In genomic region chr2:227765788-227766187, GRCh38 we compare ENCODE assay signal across 14 cellular contexts. TPM values are rescaled to one million over a fixed set of nuclear protein-coding genes. Genes with fewer than 3 reads are reported as not detected.
DNase-seq lines count a peak whose midpoint lies in the region; ATAC-seq and TF ChIP-seq lines count a peak whose summit lies in the region.
"Had no signal": no experiment of that assay in that cellular context is flagged by ENCODE, and none has a peak within 500 bp of the region (broad histone marks: within the 10 kb centered on the region; RNA-seq: fewer than 3 reads in every experiment).

No MANE protein-coding gene starts in this region.

- H3K36me3 ChIP-seq in PC-9 (ENCODE audit: low read depth) (no peaks in the 10 kb centered on the region), gastroesophageal sphincter (no peaks in the 10 kb centered on the region)
- H3K36me3 ChIP-seq: colonic mucosa, Peyer's patch had no signal

- no peaks in the 10 kb centered on the region for H3K9me2 ChIP-seq in PC-9 (ENCODE audit: insufficient read depth)

- CTCF ChIA-PET in Calu3 (lab: Charles Lee) (interaction anchor here (0.6 to 2.8 kb wide), 21 partner anchors 9 to 527 kb away, joined by 3 to 64 read pairs (median 5); no protein-coding TSS in a partner anchor), PC-9 (lab: Charles Lee) (interaction anchor here (0.5 to 1.5 kb wide), 9 partner anchors 10 to 527 kb away, joined by 3 to 17 read pairs (median 6); no protein-coding TSS in a partner anchor), HEK293T (lab: Yijun Ruan, JAX) (interaction anchor here (0.6 to 2.7 kb wide), 14 partner anchors 18 to 632 kb away, joined by 3 to 28 read pairs (median 4); no protein-coding TSS in a partner anchor)

- no peaks in the 10 kb centered on the region for H3K27me3 Mint-ChIP-seq in Calu3 (ENCODE audit: unreplicated experiment)
- no peaks in the 10 kb centered on the region for H3K27me3 Mint-ChIP-seq in endothelial cell (ENCODE audit: unreplicated experiment)
- H3K27me3 Mint-ChIP-seq in osteocyte (ENCODE audit: unreplicated experiment) = no peaks in the 10 kb centered on the region
- H3K27me3 Mint-ChIP-seq: activated CD4-positive, alpha-beta T cell treated with anti-CD3 and anti-CD28 coated beads, Interleukin-2, amount 10 ng/mL, durations not matched to agents 24 days and 14 days had no signal

- H3K4me3 ChIP-seq in PC-9 = no peak overlapping the region
- no peak overlapping the region for H3K4me3 ChIP-seq in gastroesophageal sphincter
- H3K4me3 ChIP-seq: colonic mucosa, lung, Peyer's patch had no signal

- H3K27me3 ChIP-seq in PC-9 (ENCODE audit: insufficient read depth, low read depth) (no peaks in the 10 kb centered on the region), gastroesophageal sphincter (no peaks in the 10 kb centered on the region)
- H3K27me3 ChIP-seq: colonic mucosa, Peyer's patch had no signal

- H3K27ac ChIP-seq in PC-9 (no peak overlapping the region), gastroesophageal sphincter (no peak overlapping the region)
- H3K27ac ChIP-seq: colonic mucosa, Peyer's patch had no signal

- WGBS in gastroesophageal sphincter (ENCODE audit: low coverage in 1 of 2), 2 donors = 41 to 68% methylated on average over 4 of the region's 4 CpGs

- H3K4me2 ChIP-seq in PC-9 = peak overlapping the region; percentile 6; the same call in 1 of the 2 replicates

- H3K9me3 ChIP-seq in PC-9 (ENCODE audit: insufficient read depth, low read depth) (no peaks in the 10 kb centered on the region), gastroesophageal sphincter (no peaks in the 10 kb centered on the region)
- H3K9me3 ChIP-seq: colonic mucosa, Peyer's patch had no signal

- peaks cover 6% of the 10 kb centered on the region for H3F3A ChIP-seq in PC-9 (ENCODE audit: insufficient read depth, low read depth)

- H3K9me3 Mint-ChIP-seq in Calu3 (ENCODE audit: low read depth, unreplicated experiment) = peaks cover 2% of the 10 kb centered on the region
- H3K9me3 Mint-ChIP-seq in endothelial cell (ENCODE audit: unreplicated experiment) = no peaks in the 10 kb centered on the region
- H3K9me3 Mint-ChIP-seq in osteocyte (ENCODE audit: unreplicated experiment) = no peaks in the 10 kb centered on the region
- H3K9me3 Mint-ChIP-seq: activated CD4-positive, alpha-beta T cell treated with anti-CD3 and anti-CD28 coated beads, Interleukin-2, amount 10 ng/mL, durations not matched to agents 24 days and 14 days; nephron progenitor cell had no signal

- peak overlapping the region; percentile 55; the same call in 1 of the 2 replicates for H2AFZ ChIP-seq in PC-9

- H3K36me3 Mint-ChIP-seq in Calu3 (ENCODE audit: insufficient read depth, unreplicated experiment) = peaks cover 10% of the 10 kb centered on the region
- no peaks in the 10 kb centered on the region for H3K36me3 Mint-ChIP-seq in endothelial cell (ENCODE audit: low read depth, unreplicated experiment)
- no peaks in the 10 kb centered on the region for H3K36me3 Mint-ChIP-seq in osteocyte (ENCODE audit: unreplicated experiment)

- H3K27ac Mint-ChIP-seq in Calu3 (ENCODE audit: unreplicated experiment) (peak overlapping the region; percentile 7), endothelial cell (ENCODE audit: unreplicated experiment) (peak overlapping the region; percentile 15), osteocyte (ENCODE audit: unreplicated experiment) (peak overlapping the region; percentile 60)
- H3K27ac Mint-ChIP-seq: activated CD4-positive, alpha-beta T cell treated with anti-CD3 and anti-CD28 coated beads, Interleukin-2, amount 10 ng/mL, durations not matched to agents 24 days and 14 days; nephron progenitor cell had no signal

- POLR2A ChIA-PET in PC-9 (lab: Charles Lee; ENCODE audit: unreplicated experiment) = no interaction called here
- POLR2A ChIA-PET in HEK293T (lab: Yijun Ruan, JAX) = interaction anchor here (1.1 kb wide), 1 partner anchor 107 kb away, joined by 3 read pairs; no protein-coding TSS in a partner anchor

- BruUV-seq in Calu3 (replicated peaks; lab: Mats Ljungman, UMichigan) = no TSS peak
- no TSS peak for BruUV-seq in PC-9 (replicated peaks; lab: Mats Ljungman, UMichigan)

- no peak for TF ChIP-seq EP300 in gastroesophageal sphincter (IDR thresholded peaks at IDR 0.05)

- H3K4me1 Mint-ChIP-seq in Calu3 (ENCODE audit: low read depth, unreplicated experiment) (peaks cover 44% of the 10 kb centered on the region), endothelial cell (ENCODE audit: unreplicated experiment) (peaks cover 6% of the 10 kb centered on the region), osteocyte (ENCODE audit: unreplicated experiment) (peaks cover 12% of the 10 kb centered on the region)
- H3K4me1 Mint-ChIP-seq: activated CD4-positive, alpha-beta T cell treated with anti-CD3 and anti-CD28 coated beads, Interleukin-2, amount 10 ng/mL, durations not matched to agents 24 days and 14 days had no signal

- no peaks in the 10 kb centered on the region for H3K79me2 ChIP-seq in PC-9 (ENCODE audit: low read depth)

- no peak for TF ChIP-seq POLR2A in gastroesophageal sphincter (IDR thresholded peaks at IDR 0.05)

- H3K4me3 Mint-ChIP-seq in Calu3 (ENCODE audit: low read depth, unreplicated experiment) = no peak overlapping the region
- H3K4me3 Mint-ChIP-seq in endothelial cell (ENCODE audit: unreplicated experiment) = no peak overlapping the region
- no peak overlapping the region for H3K4me3 Mint-ChIP-seq in osteocyte (ENCODE audit: unreplicated experiment)
- H3K4me3 Mint-ChIP-seq: activated CD4-positive, alpha-beta T cell treated with anti-CD3 and anti-CD28 coated beads, Interleukin-2, amount 10 ng/mL, durations not matched to agents 24 days and 14 days; nephron progenitor cell had no signal

- intact Hi-C loops in Calu3 (cut with micrococcal nuclease; ENCODE audit: unreplicated experiment) (loop anchor here (1.0 to 10.0 kb wide), 4 partner anchors 107 to 359 kb away; no protein-coding TSS in a partner anchor), PC-9 (cut with micrococcal nuclease; ENCODE audit: unreplicated experiment) (loop anchor here (1.0 to 10.0 kb wide), 8 partner anchors 63 to 635 kb away; no protein-coding TSS in a partner anchor)

- no peak for ATAC-seq in gastroesophageal sphincter
- ATAC-seq in GM21576 (IDR thresholded peaks at IDR 0.05; ENCODE audit: unreplicated experiment) = no peak

- TF ChIP-seq CTCF in Calu3 (IDR thresholded peaks at IDR 0.05; ENCODE audit: unreplicated experiment) (no peak), PC-9 (conservative IDR thresholded peaks at IDR 0.05) (no peak), endothelial cell (IDR thresholded peaks at IDR 0.05; ENCODE audit: unreplicated experiment) (no peak), osteocyte (IDR thresholded peaks at IDR 0.05) (no peak), gastroesophageal sphincter (IDR thresholded peaks at IDR 0.05) (no peak)

- H3K4me1 ChIP-seq in PC-9 (replicated peaks; ENCODE audit: insufficient read depth) (peaks cover 12% of the 10 kb centered on the region), gastroesophageal sphincter (peaks cover 0 to 8% (median 0%) of the 10 kb centered on the region in 3 donors)
- H3K4me1 ChIP-seq: colonic mucosa had no signal

- DNase-seq in Calu3 = no peak
- no peak for DNase-seq in PC-9
- DNase-seq in endothelial cell (ENCODE audit: low spot score) = no peak
- no peak for DNase-seq in osteocyte (ENCODE audit: extremely low spot score, unreplicated experiment)
- no peak for DNase-seq in GM19240 (ENCODE audit: insufficient read length, low spot score)
- DNase-seq in HEK293T (ENCODE audit: extremely low spot score) = no peak

- H4K20me1 ChIP-seq in PC-9 (ENCODE audit: insufficient read depth) = no peaks in the 10 kb centered on the region

TF ChIP-seq in HEK293T, 16 proteins besides CTCF, POLR2A, EP300 and RAD21:
- TF ChIP-seq SP1 (IDR thresholded peaks at IDR 0.05) = no peak
- TF ChIP-seq SUZ12 (IDR thresholded peaks at IDR 0.05) = no peak
- TF ChIP-seq ZNF384 (IDR thresholded peaks at IDR 0.05) = no peak
TF ChIP-seq in HEK293T: peak in this region for 0.

RNA-seq across cellular contexts. Expression of gene SCYGR8, which starts 20.1 kb away (rescaled TPM):
- total RNA-seq in Calu3 (2022) (not detected in 2 replicates), PC-9 (2021) (not detected in 2 replicates), endothelial cell (ENCODE audit: unreplicated experiment) (not detected), osteocyte (not detected in 2 replicates), gastroesophageal sphincter (not detected)
- total RNA-seq: activated CD4-positive, alpha-beta T cell treated with anti-CD3 and anti-CD28 coated beads, Interleukin-2, amount 10 ng/mL, durations not matched to agents 24 days and 14 days; colonic mucosa; G401; lung; Peyer's patch had no signal

RNA-seq across cellular contexts. Expression of gene SCYGR7, which starts 37.7 kb away (rescaled TPM):
- not detected in 2 replicates for total RNA-seq in Calu3 (2022)
- not detected in 2 replicates for total RNA-seq in PC-9 (2021)
- not detected for total RNA-seq in endothelial cell (ENCODE audit: unreplicated experiment)
- not detected in 2 replicates for total RNA-seq in osteocyte
- not detected for total RNA-seq in gastroesophageal sphincter
- total RNA-seq: activated CD4-positive, alpha-beta T cell treated with anti-CD3 and anti-CD28 coated beads, Interleukin-2, amount 10 ng/mL, durations not matched to agents 24 days and 14 days; colonic mucosa; G401; lung; Peyer's patch had no signal

RNA-seq across cellular contexts. Expression of gene SCYGR6, which starts 41.2 kb away (rescaled TPM):
- not detected in 2 replicates for total RNA-seq in Calu3 (2022)
- total RNA-seq in PC-9 (2021) = not detected in 2 replicates
- total RNA-seq in endothelial cell (ENCODE audit: unreplicated experiment) = not detected
- total RNA-seq in osteocyte = not detected in 2 replicates
- total RNA-seq in gastroesophageal sphincter = not detected
- total RNA-seq: activated CD4-positive, alpha-beta T cell treated with anti-CD3 and anti-CD28 coated beads, Interleukin-2, amount 10 ng/mL, durations not matched to agents 24 days and 14 days; colonic mucosa; G401; lung; Peyer's patch had no signal

RNA-seq across cellular contexts. Expression of gene CCL20, which starts 47.9 kb away (rescaled TPM):
- total RNA-seq in Calu3 (2022) (25.4 and 39.9 TPM in 2 replicates), PC-9 (2021) (not detected in 2 replicates), endothelial cell (ENCODE audit: unreplicated experiment) (not detected), osteocyte (not detected in 2 replicates), gastroesophageal sphincter (1 to 10 TPM in 1 of 4 donors, not detected in 3; 3.1 TPM)
- total RNA-seq: G401 had no signal

RNA-seq across cellular contexts. Expression of gene SLC19A3, which starts 48.0 kb away (rescaled TPM):
- total RNA-seq in Calu3 (2022) (63.8 and 82.4 TPM in 2 replicates), PC-9 (2021) (4.3 and 4.5 TPM in 2 replicates), endothelial cell (ENCODE audit: unreplicated experiment) (0.62 TPM), osteocyte (not detected in 2 replicates), gastroesophageal sphincter (1 to 10 TPM in 2 of 4 donors, under 1 TPM in 1, not detected in 1; 0.69 to 3.5 (median 1.8) TPM)
- total RNA-seq: activated CD4-positive, alpha-beta T cell treated with anti-CD3 and anti-CD28 coated beads, Interleukin-2, amount 10 ng/mL, durations not matched to agents 24 days and 14 days; G401 had no signal

Comparison
In these comparisons a context has a peak if more than half of its experiments do, and no peak if none do; other contexts are left out.
1. H3K27ac Mint-ChIP-seq: peak in every context shown above with its lines; median percentile 60 in osteocyte; 15 in endothelial cell; 7 in Calu3.